In the genomic region with DNA sequence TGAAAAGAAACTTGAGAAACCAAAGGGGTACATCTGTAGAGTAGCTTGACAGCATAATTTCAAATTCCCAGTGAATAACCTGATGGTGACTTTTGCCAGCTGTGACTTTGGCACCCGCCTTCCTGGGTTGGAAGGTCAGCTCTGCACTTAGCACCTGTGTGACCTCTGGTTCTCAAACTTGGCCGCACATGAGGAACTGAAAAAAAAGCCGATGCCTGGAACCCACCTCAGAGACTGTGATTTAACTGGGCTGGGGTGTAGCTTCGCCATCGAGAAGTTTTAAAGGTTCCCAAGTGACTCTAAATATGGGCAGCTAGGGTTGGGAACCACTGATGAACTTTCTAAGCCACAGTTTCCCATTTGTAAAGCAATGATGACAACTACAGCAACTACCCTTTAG, we compare ENCODE assay signal across 1 cellular context.
TF ChIP-seq lines count a peak whose summit lies in the region.

No MANE protein-coding gene starts in this region.

TF ChIP-seq in SK-N-SH, 30 proteins besides CTCF, POLR2A, EP300 and RAD21 (continued from another document):
- TF ChIP-seq, protein P1, sequence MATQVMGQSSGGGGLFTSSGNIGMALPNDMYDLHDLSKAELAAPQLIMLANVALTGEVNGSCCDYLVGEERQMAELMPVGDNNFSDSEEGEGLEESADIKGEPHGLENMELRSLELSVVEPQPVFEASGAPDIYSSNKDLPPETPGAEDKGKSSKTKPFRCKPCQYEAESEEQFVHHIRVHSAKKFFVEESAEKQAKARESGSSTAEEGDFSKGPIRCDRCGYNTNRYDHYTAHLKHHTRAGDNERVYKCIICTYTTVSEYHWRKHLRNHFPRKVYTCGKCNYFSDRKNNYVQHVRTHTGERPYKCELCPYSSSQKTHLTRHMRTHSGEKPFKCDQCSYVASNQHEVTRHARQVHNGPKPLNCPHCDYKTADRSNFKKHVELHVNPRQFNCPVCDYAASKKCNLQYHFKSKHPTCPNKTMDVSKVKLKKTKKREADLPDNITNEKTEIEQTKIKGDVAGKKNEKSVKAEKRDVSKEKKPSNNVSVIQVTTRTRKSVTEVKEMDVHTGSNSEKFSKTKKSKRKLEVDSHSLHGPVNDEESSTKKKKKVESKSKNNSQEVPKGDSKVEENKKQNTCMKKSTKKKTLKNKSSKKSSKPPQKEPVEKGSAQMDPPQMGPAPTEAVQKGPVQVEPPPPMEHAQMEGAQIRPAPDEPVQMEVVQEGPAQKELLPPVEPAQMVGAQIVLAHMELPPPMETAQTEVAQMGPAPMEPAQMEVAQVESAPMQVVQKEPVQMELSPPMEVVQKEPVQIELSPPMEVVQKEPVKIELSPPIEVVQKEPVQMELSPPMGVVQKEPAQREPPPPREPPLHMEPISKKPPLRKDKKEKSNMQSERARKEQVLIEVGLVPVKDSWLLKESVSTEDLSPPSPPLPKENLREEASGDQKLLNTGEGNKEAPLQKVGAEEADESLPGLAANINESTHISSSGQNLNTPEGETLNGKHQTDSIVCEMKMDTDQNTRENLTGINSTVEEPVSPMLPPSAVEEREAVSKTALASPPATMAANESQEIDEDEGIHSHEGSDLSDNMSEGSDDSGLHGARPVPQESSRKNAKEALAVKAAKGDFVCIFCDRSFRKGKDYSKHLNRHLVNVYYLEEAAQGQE (IDR thresholded peaks at IDR 0.05; ENCODE audit: low read depth, low read length): no peak
- no peak for TF ChIP-seq GABPA (IDR thresholded peaks at IDR 0.05; ENCODE audit: low read depth)
